Comparison of ENCODE assay signal across 8 cellular contexts in the genomic region with DNA sequence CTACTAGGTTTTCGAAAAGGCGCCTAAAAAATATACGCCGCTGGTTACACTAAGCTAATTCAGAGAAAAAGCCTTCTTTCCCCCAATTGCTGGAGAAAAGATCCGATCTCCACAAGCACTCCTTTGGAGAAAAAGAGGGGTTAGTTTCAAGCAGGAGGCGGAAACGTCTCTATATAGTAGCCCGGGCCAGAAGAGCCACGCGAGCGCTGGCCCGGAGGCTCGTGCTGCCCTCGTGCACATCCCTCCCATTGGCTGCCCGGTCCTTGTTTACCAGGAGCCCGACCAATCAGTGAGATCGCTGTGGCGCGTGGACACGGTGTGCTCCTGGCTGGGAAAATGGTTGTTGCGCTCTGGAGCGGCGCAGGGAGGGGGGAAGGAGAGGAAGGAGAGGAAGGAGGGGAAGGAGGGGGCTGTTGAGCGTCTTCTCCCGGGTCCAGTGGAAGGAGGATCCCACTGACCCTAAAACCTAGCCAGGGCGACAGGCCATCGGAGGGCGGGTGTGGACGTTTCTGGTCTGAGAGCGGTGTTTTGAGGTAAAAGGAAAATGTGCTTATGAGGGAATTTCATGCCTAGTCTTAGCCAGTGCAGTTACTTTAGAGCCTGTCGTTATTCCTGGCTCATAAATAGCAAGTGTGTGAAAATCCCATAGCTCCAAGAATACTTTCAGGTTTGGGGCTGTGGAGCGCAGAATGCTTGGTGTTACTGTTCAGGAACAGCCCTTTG. TPM values are rescaled to one million over a fixed set of nuclear protein-coding genes. Genes with fewer than 3 reads are reported as not detected.
DNase-seq lines count a peak whose midpoint lies in the region; ATAC-seq and TF ChIP-seq lines count a peak whose summit lies in the region.

A gene with protein sequence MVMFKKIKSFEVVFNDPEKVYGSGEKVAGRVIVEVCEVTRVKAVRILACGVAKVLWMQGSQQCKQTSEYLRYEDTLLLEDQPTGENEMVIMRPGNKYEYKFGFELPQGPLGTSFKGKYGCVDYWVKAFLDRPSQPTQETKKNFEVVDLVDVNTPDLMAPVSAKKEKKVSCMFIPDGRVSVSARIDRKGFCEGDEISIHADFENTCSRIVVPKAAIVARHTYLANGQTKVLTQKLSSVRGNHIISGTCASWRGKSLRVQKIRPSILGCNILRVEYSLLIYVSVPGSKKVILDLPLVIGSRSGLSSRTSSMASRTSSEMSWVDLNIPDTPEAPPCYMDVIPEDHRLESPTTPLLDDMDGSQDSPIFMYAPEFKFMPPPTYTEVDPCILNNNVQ (minus strand): TSS at position 147 of the 723 bp plus-strand sequence. CDS start 313 bp downstream, outside the sequence.

- intact Hi-C loops in CD14-positive monocyte (cut with micrococcal nuclease), result loop anchor here (1.0 to 5.0 kb wide), 3 partner anchors 14 to 34 kb away; a partner anchor contains a TSS

- H3K4me1 Mint-ChIP-seq in CD14-positive monocyte, result peaks cover 65% of the 10 kb centered on the region

- peaks cover 0 to 12% (median 2%) of the 10 kb centered on the region in 7 donors for H3K9me3 Mint-ChIP-seq in CD14-positive monocyte

- H3K36me3 Mint-ChIP-seq in CD14-positive monocyte, result peaks cover 41 to 45% of the 10 kb centered on the region in 2 donors

- DNase-seq in CD14-positive monocyte (ENCODE audit: low spot score) (peak; percentile 98), HK-2 (ENCODE audit: unreplicated experiment) (peak; percentile 97), NCI-H82 treated with DMSO at 0.1 percent for 48 hours (lab: John Stamatoyannopoulos, UW; ENCODE audit: unreplicated experiment) (peak; percentile 99), dermis blood vessel endothelial cell (peak; percentile 98), left lobe of liver (ENCODE audit: low spot score) (peak; percentile 99)
- DNase-seq in activated CD4-positive, alpha-beta T cell treated with anti-CD3 and anti-CD28 coated beads, Interleukin-2, amount 50 U/mL, for 48 hours, result peak; percentile 93 to 94
- DNase-seq in stimulated activated CD4-positive, alpha-beta T cell treated with anti-CD3 and anti-CD28 coated beads, Interleukin-2, amount 100 ng/mL, for 24 hours, result peak; percentile 91 to 96

- TF ChIP-seq CTCF in CD14-positive monocyte (IDR thresholded peaks at IDR 0.05), result no peak

- H3K27me3 Mint-ChIP-seq in CD14-positive monocyte (ENCODE audit: low read depth in 3 of 3), result peaks cover 0 to 5% (median 0%) of the 10 kb centered on the region in 3 donors

- H3K4me3 Mint-ChIP-seq in CD14-positive monocyte, result peak within 1 kb of the TSS; percentile 99 to 100

- peak; percentile 94 for ATAC-seq in GM19397 (IDR thresholded peaks at IDR 0.05; ENCODE audit: unreplicated experiment)
- ATAC-seq in left lobe of liver, result peak; percentile 81

- peak within 1 kb of the TSS; percentile 93 to 99 (median 97) for H3K27ac Mint-ChIP-seq in CD14-positive monocyte

RNA-seq across cellular contexts. Expression of the gene that starts here (rescaled TPM):
- 100 to 1,000 TPM; 640 to 844 TPM for polyA plus RNA-seq in CD14-positive monocyte
- total RNA-seq in dermis blood vessel endothelial cell, result 108 and 151 TPM in 2 replicates
- 66.5 TPM for total RNA-seq in left lobe of liver

Comparison
In these comparisons a context has a peak if more than half of its experiments do, and no peak if none do; other contexts are left out.
1. Peak in every context shown above with its lines: DNase-seq and ATAC-seq.